12 cellular contexts compared by ENCODE assay signal in genomic region chr21:28754127-28754611, GRCh38.
DNase-seq lines count a peak whose midpoint lies in the region; ATAC-seq and TF ChIP-seq lines count a peak whose summit lies in the region.
"Had no signal": no experiment of that assay in that cellular context is flagged by ENCODE, and none has a peak within 500 bp of the region (broad histone marks: within the 10 kb centered on the region; RNA-seq: fewer than 3 reads in every experiment).

No MANE protein-coding gene starts in this region.

- no peaks in the 10 kb centered on the region for H3K36me3 ChIP-seq in tibial nerve

- TF ChIP-seq EP300 in tibial nerve (IDR thresholded peaks at IDR 0.05), result no peak

- 26 to 27% methylated on average over 9 of the region's 9 CpGs for WGBS in tibial nerve, 2 donors

- TF ChIP-seq POLR2A in tibial nerve (IDR thresholded peaks at IDR 0.05), result no peak

- no peaks in the 10 kb centered on the region for H3K27me3 ChIP-seq in tibial nerve

- H3K4me3 Mint-ChIP-seq in mesothelial cell of epicardium, result no peak overlapping the region
- H3K4me3 Mint-ChIP-seq in activated T-helper 2 cell treated with anti-CD3 and anti-CD28 coated beads, Interferon-gamma antibody, Interleukin-2, Interleukin-4, amounts not matched to agents 10 μg/mL and 5 μg/mL and 100 μg/mL, durations not matched to agents 14 hours and 24 hours and 36 hours (ENCODE audit: low read depth), result no peak overlapping the region
- H3K4me3 Mint-ChIP-seq: natural killer cell treated with Interleukin-12 subunit alpha and Interleukin-12 subunit beta and Interleukin-15 and Interleukin-18, amount 100 ng/mL, for 72 hours had no signal

- H3K27me3 Mint-ChIP-seq in mesothelial cell of epicardium (ENCODE audit: low read depth), result no peaks in the 10 kb centered on the region
- no peaks in the 10 kb centered on the region for H3K27me3 Mint-ChIP-seq in activated T-helper 2 cell treated with anti-CD3 and anti-CD28 coated beads, Interferon-gamma antibody, Interleukin-2, Interleukin-4, amounts not matched to agents 10 μg/mL and 5 μg/mL and 100 μg/mL, durations not matched to agents 14 hours and 24 hours and 36 hours (ENCODE audit: low read depth)
- H3K27me3 Mint-ChIP-seq: natural killer cell treated with Interleukin-12 subunit alpha and Interleukin-12 subunit beta and Interleukin-15 and Interleukin-18, amount 100 ng/mL, for 72 hours had no signal

- peaks cover 0 to 22% (median 12%) of the 10 kb centered on the region in 4 donors for H3K4me1 ChIP-seq in tibial nerve

- H3K27ac ChIP-seq in tibial nerve, result peak overlapping the region in 3 of 4 donors; percentile 23 to 78 (median 76)
- H3K27ac ChIP-seq: SK-N-MC had no signal

- intact Hi-C loops in activated T-helper 2 cell treated with anti-CD3 and anti-CD28 coated beads, Interferon-gamma antibody, Interleukin-2, Interleukin-4, amounts not matched to agents 10 μg/mL and 5 μg/mL and 100 μg/mL, durations not matched to agents 14 hours and 24 hours and 36 hours (cut with micrococcal nuclease), result no loop called here

- H3K9me3 ChIP-seq in tibial nerve, result no peaks in the 10 kb centered on the region

- ATAC-seq in HG02678 (IDR thresholded peaks at IDR 0.05; ENCODE audit: unreplicated experiment), result no peak
- ATAC-seq: natural killer cell treated with Interleukin-12 subunit alpha and Interleukin-12 subunit beta and Interleukin-15 and Interleukin-18, amount 100 ng/mL, for 72 hours had no signal

- DNase-seq in LHCN-M2 (ENCODE audit: low read depth), result peak; percentile 32
- DNase-seq in fibroblast of mammary gland (ENCODE audit: low read depth), result peak; percentile 79
- DNase-seq in mesothelial cell of epicardium (ENCODE audit: low spot score in 2 of 2, unreplicated experiment in 2 of 2), result peak in 1 of 2 experiments; percentile 39
- DNase-seq in tibial nerve (ENCODE audit: low spot score in 2 of 2), result no peak
- DNase-seq in activated T-helper 2 cell treated with anti-CD3 and anti-CD28 coated beads, Interferon-gamma antibody, Interleukin-2, Interleukin-4, amounts not matched to agents 10 μg/mL and 5 μg/mL and 100 μg/mL, durations not matched to agents 14 hours and 24 hours and 36 hours (ENCODE audit: low spot score), result no peak
- DNase-seq in NOMO-1 treated with DMSO at 0.1 percent for 48 hours (lab: John Stamatoyannopoulos, UW; ENCODE audit: unreplicated experiment), result no peak
- no peak for DNase-seq in GM10266 (ENCODE audit: extremely low spot score)
- DNase-seq: activated CD8-positive, alpha-beta memory T cell treated with anti-CD3 and anti-CD28 coated beads for 24 hours; Kasumi-1 had no signal

- no peaks in the 10 kb centered on the region for H3K9me3 Mint-ChIP-seq in mesothelial cell of epicardium
- no peaks in the 10 kb centered on the region for H3K9me3 Mint-ChIP-seq in activated T-helper 2 cell treated with anti-CD3 and anti-CD28 coated beads, Interferon-gamma antibody, Interleukin-2, Interleukin-4, amounts not matched to agents 10 μg/mL and 5 μg/mL and 100 μg/mL, durations not matched to agents 14 hours and 24 hours and 36 hours
- H3K9me3 Mint-ChIP-seq: natural killer cell treated with Interleukin-12 subunit alpha and Interleukin-12 subunit beta and Interleukin-15 and Interleukin-18, amount 100 ng/mL, for 72 hours had no signal

- no peaks in the 10 kb centered on the region for H3K36me3 Mint-ChIP-seq in mesothelial cell of epicardium
- no peaks in the 10 kb centered on the region for H3K36me3 Mint-ChIP-seq in activated T-helper 2 cell treated with anti-CD3 and anti-CD28 coated beads, Interferon-gamma antibody, Interleukin-2, Interleukin-4, amounts not matched to agents 10 μg/mL and 5 μg/mL and 100 μg/mL, durations not matched to agents 14 hours and 24 hours and 36 hours (ENCODE audit: low read depth)
- H3K36me3 Mint-ChIP-seq: natural killer cell treated with Interleukin-12 subunit alpha and Interleukin-12 subunit beta and Interleukin-15 and Interleukin-18, amount 100 ng/mL, for 72 hours had no signal

- H3K4me3 ChIP-seq in fibroblast of mammary gland (ENCODE audit: control insufficient read depth, low read depth, low read length) (no peak overlapping the region), tibial nerve (no peak overlapping the region)
- H3K4me3 ChIP-seq: SK-N-MC had no signal

- no peak for TF ChIP-seq CTCF in fibroblast of mammary gland (conservative IDR thresholded peaks at IDR 0.05; ENCODE audit: control insufficient read depth, insufficient read depth, low read depth, low read length)
- no peak for TF ChIP-seq CTCF in mesothelial cell of epicardium (IDR thresholded peaks at IDR 0.05; ENCODE audit: unreplicated experiment)
- no peak for TF ChIP-seq CTCF in tibial nerve (IDR thresholded peaks at IDR 0.05)
- no peak for TF ChIP-seq CTCF in GM10266 (IDR thresholded peaks at IDR 0.05; ENCODE audit: control insufficient read depth, insufficient read depth, low read depth, missing control alignments)

- peak overlapping the region; percentile 74 for H3K27ac Mint-ChIP-seq in mesothelial cell of epicardium
- no peak overlapping the region for H3K27ac Mint-ChIP-seq in activated T-helper 2 cell treated with anti-CD3 and anti-CD28 coated beads, Interferon-gamma antibody, Interleukin-2, Interleukin-4, amounts not matched to agents 10 μg/mL and 5 μg/mL and 100 μg/mL, durations not matched to agents 14 hours and 24 hours and 36 hours
- H3K27ac Mint-ChIP-seq: natural killer cell treated with Interleukin-12 subunit alpha and Interleukin-12 subunit beta and Interleukin-15 and Interleukin-18, amount 100 ng/mL, for 72 hours had no signal

- H3K4me1 Mint-ChIP-seq in mesothelial cell of epicardium, result peaks cover 18% of the 10 kb centered on the region
- peaks cover 4% of the 10 kb centered on the region for H3K4me1 Mint-ChIP-seq in activated T-helper 2 cell treated with anti-CD3 and anti-CD28 coated beads, Interferon-gamma antibody, Interleukin-2, Interleukin-4, amounts not matched to agents 10 μg/mL and 5 μg/mL and 100 μg/mL, durations not matched to agents 14 hours and 24 hours and 36 hours (ENCODE audit: low read depth)

Comparison
In these comparisons a context has a peak if more than half of its experiments do, and no peak if none do; other contexts are left out.
1. DNase-seq: peak in LHCN-M2 (single experiment) and fibroblast of mammary gland (single experiment); none in tibial nerve (0 of 2), activated T-helper 2 cell treated with anti-CD3 and anti-CD28 coated beads, Interferon-gamma antibody, Interleukin-2, Interleukin-4, amounts not matched to agents 10 μg/mL and 5 μg/mL and 100 μg/mL, durations not matched to agents 14 hours and 24 hours and 36 hours (single experiment), NOMO-1 treated with DMSO at 0.1 percent for 48 hours (single experiment) and GM10266 (single experiment).